In the genomic region with DNA sequence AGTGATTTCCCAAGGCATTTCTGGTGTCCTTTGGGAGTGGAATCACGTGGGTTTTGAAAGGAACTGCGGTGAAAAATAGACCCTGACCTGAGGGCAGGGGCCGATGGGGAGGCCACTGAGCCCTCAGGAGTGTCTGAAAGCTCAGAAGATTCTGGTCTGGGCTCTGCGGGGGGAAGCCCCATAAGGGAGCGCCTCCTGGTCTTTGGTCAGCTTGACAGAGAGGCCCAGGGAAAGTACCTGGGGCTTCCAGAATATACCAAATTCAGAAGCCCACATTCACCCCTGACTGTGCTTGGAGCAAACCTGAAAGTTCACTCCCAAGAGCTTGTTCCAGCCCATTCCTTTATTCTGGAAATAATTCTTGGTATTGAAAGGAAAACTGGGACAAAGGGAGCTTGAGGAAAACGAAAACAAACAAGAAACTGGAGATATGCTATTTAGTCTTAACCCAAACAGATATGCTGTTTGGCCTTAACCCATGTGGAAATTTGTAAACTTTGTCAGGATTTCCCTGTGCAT, we compare ENCODE assay signal across 10 cellular contexts. TPM values are rescaled to one million over a fixed set of nuclear protein-coding genes. Genes with fewer than 3 reads are reported as not detected.
A peak's percentile ranks its signal among the peaks of the same experiment; 100 is the strongest.
DNase-seq lines count a peak whose midpoint lies in the region; ATAC-seq and TF ChIP-seq lines count a peak whose summit lies in the region.
"Had no signal": no experiment of that assay in that cellular context is flagged by ENCODE, and none has a peak within 500 bp of the region (broad histone marks: within the 10 kb centered on the region; RNA-seq: fewer than 3 reads in every experiment).

No MANE protein-coding gene starts in this region.

- H3K27ac ChIP-seq in esophagus squamous epithelium (peak overlapping the region; percentile 9 to 76 (median 70)), skin epidermis (peak overlapping the region in 11 of 21 experiments; percentile 4 to 72 (median 38))

- H3K36me3 ChIP-seq in esophagus squamous epithelium: peaks cover 0 to 77% (median 18%) of the 10 kb centered on the region in 3 donors

- no peak for ATAC-seq in HG02973 (IDR thresholded peaks at IDR 0.05; ENCODE audit: unreplicated experiment)

- H3K4me3 ChIP-seq in esophagus squamous epithelium (no peak overlapping the region), skin epidermis (no peak overlapping the region)

- H3K9me3 ChIP-seq in esophagus squamous epithelium: no peaks in the 10 kb centered on the region

- no peaks in the 10 kb centered on the region for H3K27me3 ChIP-seq in esophagus squamous epithelium

- WGBS in esophagus squamous epithelium, 2 donors: 66 to 76% methylated on average over 3 to 6 of the region's 6 CpGs

- DNase-seq in GM20000 (ENCODE audit: low spot score): peak; percentile 80
- no peak for DNase-seq in esophagus squamous epithelium (lab: John Stamatoyannopoulos, UW)
- DNase-seq in NCI-H1048 (lab: John Stamatoyannopoulos, UW): no peak
- no peak for DNase-seq in HUDEP-2 (lab: John Stamatoyannopoulos, UW; ENCODE audit: unreplicated experiment in 76 of 76)
- DNase-seq: activated naive CD8-positive, alpha-beta T cell treated with anti-CD3 and anti-CD28 coated beads for 36 hours; CD4-positive, alpha-beta memory T cell; NCI-H2107; stimulated activated CD4-positive, alpha-beta T cell treated with anti-CD3 and anti-CD28 coated beads, Interleukin-2, amount 100 ng/mL, for 48 hours had no signal

- H3K4me1 ChIP-seq in esophagus squamous epithelium: peaks cover 7 to 50% (median 15%) of the 10 kb centered on the region in 3 donors

- no peak for TF ChIP-seq CTCF in GM20000 (IDR thresholded peaks at IDR 0.05; ENCODE audit: extremely low read depth, missing control alignments)
- no peak for TF ChIP-seq CTCF in esophagus squamous epithelium (IDR thresholded peaks at IDR 0.05)

- TF ChIP-seq POLR2A in esophagus squamous epithelium (IDR thresholded peaks at IDR 0.05): no peak

- intact Hi-C loops in esophagus squamous epithelium (cut with DNase I): loop anchor here (5.0 to 10.0 kb wide), 2 partner anchors 35 to 88 kb away; a partner anchor contains a TSS

RNA-seq across cellular contexts. Expression of a gene that starts 23.2 kb away (rescaled TPM):
- 10 to 100 TPM; 19.2 to 39.0 (median 26.5) TPM for total RNA-seq in esophagus squamous epithelium

RNA-seq across cellular contexts. Expression of a gene that starts 39.9 kb away (rescaled TPM):
- 10 to 100 TPM in 1 of 4 donors, 1 to 10 TPM in 3; 3.0 to 11.8 (median 6.6) TPM for total RNA-seq in esophagus squamous epithelium

RNA-seq across cellular contexts. Expression of a gene that starts 49.2 kb away (rescaled TPM):
- total RNA-seq in esophagus squamous epithelium: 10 to 100 TPM; 34.1 to 52.2 (median 46.5) TPM

RNA-seq across cellular contexts. Expression of a gene that starts 54.1 kb away (rescaled TPM):
- 10 to 100 TPM; 34.0 to 47.9 (median 39.9) TPM for total RNA-seq in esophagus squamous epithelium

RNA-seq across cellular contexts. Expression of a gene that starts 54.1 kb away (rescaled TPM):
- 10 to 100 TPM; 35.9 to 62.7 (median 47.5) TPM for total RNA-seq in esophagus squamous epithelium
